ENCODE assay signal across 8 cellular contexts in the genomic region with DNA sequence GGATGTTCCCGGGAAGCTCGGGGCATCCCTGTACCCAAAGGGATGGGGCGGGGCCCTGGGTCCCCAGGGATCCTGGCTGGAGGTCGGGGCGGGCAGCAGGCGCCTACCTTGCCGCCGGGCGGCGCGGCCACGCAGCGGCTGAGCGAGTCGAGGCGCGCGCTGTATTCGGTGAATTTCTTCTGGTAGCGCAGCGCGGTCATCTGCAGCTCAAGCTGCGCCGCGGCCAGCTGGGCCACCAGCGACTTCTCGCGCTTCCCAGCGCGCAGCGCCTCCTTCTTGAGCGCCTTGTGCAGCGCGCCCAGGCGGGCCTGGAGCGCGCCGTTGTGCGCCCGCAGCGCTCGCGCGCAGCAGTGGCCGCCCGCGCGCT. TPM values are rescaled to one million over a fixed set of nuclear protein-coding genes. Genes with fewer than 3 reads are reported as not detected.
A peak's percentile ranks its signal among the peaks of the same experiment; 100 is the strongest.
DNase-seq lines count a peak whose midpoint lies in the region; ATAC-seq and TF ChIP-seq lines count a peak whose summit lies in the region.

No MANE protein-coding gene starts in this region.

- H3K4me3 ChIP-seq in HUES6 (ENCODE audit: low read depth, low read length) (peak overlapping the region; percentile 76), astrocyte of the spinal cord (ENCODE audit: low read depth, low read length) (peak overlapping the region; percentile 63)

- no peak overlapping the region for H3K27ac ChIP-seq in HUES6 (ENCODE audit: low read depth, low read length)
- H3K27ac ChIP-seq in temporal lobe (ENCODE audit: low read depth, low read length): peak overlapping the region; percentile 50

- peaks cover 47% of the 10 kb centered on the region for H3K27me3 ChIP-seq in HUES6 (ENCODE audit: control insufficient read depth, insufficient read depth, low read length)

- in situ Hi-C loops in astrocyte of the spinal cord (cut with HindIII; ENCODE audit: low sequenced_read_pairs) (no loop called here), GM13976 (cut with MboI; ENCODE audit: low sequenced_read_pairs, unreplicated experiment) (no loop called here)

- peak overlapping the region; percentile 70 for H3K9ac ChIP-seq in HUES6 (ENCODE audit: low read length)

- DNase-seq in astrocyte of the spinal cord (ENCODE audit: low read depth, low spot score): peak; percentile 73
- peak; percentile 82 for DNase-seq in islet precursor cell
- DNase-seq in inferior parietal cortex (ENCODE audit: extremely low spot score): no peak
- no peak for DNase-seq in GM13976 (ENCODE audit: low spot score)
- no peak for DNase-seq in mesenteric fat pad (ENCODE audit: low spot score)

- H3K4me1 ChIP-seq in HUES6 (ENCODE audit: control insufficient read depth, insufficient read depth, low read length): peaks cover 18% of the 10 kb centered on the region

- no peaks in the 10 kb centered on the region for H3K9me3 ChIP-seq in HUES6 (ENCODE audit: control insufficient read depth, insufficient read depth, low read depth, low read length)

- no peak for ATAC-seq in GM21576 (IDR thresholded peaks at IDR 0.05; ENCODE audit: unreplicated experiment)

- TF ChIP-seq CTCF in astrocyte of the spinal cord (IDR thresholded peaks at IDR 0.05; ENCODE audit: low read depth, low read length): no peak
- no peak for TF ChIP-seq CTCF in GM13976 (IDR thresholded peaks at IDR 0.05; ENCODE audit: borderline replicate concordance, control extremely low read depth, extremely low read depth, insufficient read depth, missing control alignments)

- no peaks in the 10 kb centered on the region for H3K36me3 ChIP-seq in HUES6 (ENCODE audit: control insufficient read depth, insufficient read depth, low read length)

RNA-seq across cellular contexts. Expression of a gene that starts 0.8 kb away (rescaled TPM):
- total RNA-seq in temporal lobe (28.0 TPM), mesenteric fat pad (52.8 TPM)

Comparison
In these comparisons a context has a peak if more than half of its experiments do, and no peak if none do; other contexts are left out.
1. DNase-seq: peak in astrocyte of the spinal cord (single experiment) and islet precursor cell (single experiment); none in inferior parietal cortex (single experiment), GM13976 (single experiment) and mesenteric fat pad (single experiment).